In genomic region chr18:79583426-79583825, GRCh38 we compare ENCODE assay signal across 15 cellular contexts.
"Had no signal": no experiment of that assay in that cellular context is flagged by ENCODE, and none has a peak within 500 bp of the region (broad histone marks: within the 10 kb centered on the region; RNA-seq: fewer than 3 reads in every experiment).

No MANE protein-coding gene starts in this region.

- H3K36me3 Mint-ChIP-seq: activated CD4-positive, alpha-beta memory T cell treated with anti-CD3 and anti-CD28 coated beads for 36 hours; mesothelial cell of epicardium had no signal

- H3K4me3 Mint-ChIP-seq: activated CD4-positive, alpha-beta memory T cell treated with anti-CD3 and anti-CD28 coated beads for 36 hours; activated naive CD8-positive, alpha-beta T cell treated with anti-CD3 and anti-CD28 coated beads, Interleukin-2, amount 50 U/mL, for 24 hours; mesothelial cell of epicardium; stimulated activated naive CD8-positive, alpha-beta T cell treated with anti-CD3 and anti-CD28 coated beads, Interleukin-15, amount 100 ng/mL, for 72 hours; T-helper 2 cell treated with Interferon-gamma antibody and Interleukin-4, amounts not matched to agents 5 μg/mL and 100 μg/mL, for 36 hours had no signal

- H3K27me3 Mint-ChIP-seq: activated CD4-positive, alpha-beta memory T cell treated with anti-CD3 and anti-CD28 coated beads for 36 hours; activated naive CD8-positive, alpha-beta T cell treated with anti-CD3 and anti-CD28 coated beads, Interleukin-2, amount 50 U/mL, for 24 hours had no signal

- DNase-seq: activated CD4-positive, alpha-beta memory T cell treated with anti-CD3 and anti-CD28 coated beads for 36 hours; activated CD4-positive, CD25-positive, alpha-beta regulatory T cell treated with anti-CD3 and anti-CD28 coated beads, Interleukin-2, amount 50 U/mL, for 72 hours; activated naive CD8-positive, alpha-beta T cell treated with anti-CD3 and anti-CD28 coated beads, Interleukin-2, amount 50 U/mL, for 24 hours; activated T-cell treated with anti-CD3 and anti-CD28 coated beads, Interleukin-2, amount 50 U/mL, for 48 hours; stimulated activated CD4-positive, alpha-beta T cell treated with anti-CD3 and anti-CD28 coated beads, Interleukin-4, amount 100 ng/mL, for 4 hours; stimulated activated naive CD8-positive, alpha-beta T cell treated with anti-CD3 and anti-CD28 coated beads, Interleukin-15, amount 100 ng/mL, for 72 hours had no signal

- H3K27me3 ChIP-seq: uterus had no signal

- FAIRE-seq: astrocyte, colon, endothelial cell of umbilical vein had no signal

- H3K9me3 ChIP-seq: thoracic aorta, uterus had no signal

- H3K4me3 ChIP-seq: thoracic aorta, uterus had no signal

- ATAC-seq: activated naive CD8-positive, alpha-beta T cell treated with anti-CD3 and anti-CD28 coated beads, Interleukin-2, amount 50 U/mL, for 24 hours; foreskin keratinocyte; left ventricle myocardium superior had no signal

- H3K36me3 ChIP-seq: thoracic aorta, uterus had no signal

- H3K4me1 Mint-ChIP-seq: activated naive CD8-positive, alpha-beta T cell treated with anti-CD3 and anti-CD28 coated beads, Interleukin-2, amount 50 U/mL, for 24 hours; stimulated activated naive CD8-positive, alpha-beta T cell treated with anti-CD3 and anti-CD28 coated beads, Interleukin-15, amount 100 ng/mL, for 72 hours had no signal

- H3K4me1 ChIP-seq: foreskin keratinocyte had no signal

- H3K27ac ChIP-seq: foreskin keratinocyte, thoracic aorta, uterus had no signal

- H3K9me3 Mint-ChIP-seq: activated CD4-positive, alpha-beta memory T cell treated with anti-CD3 and anti-CD28 coated beads for 36 hours; activated naive CD8-positive, alpha-beta T cell treated with anti-CD3 and anti-CD28 coated beads, Interleukin-2, amount 50 U/mL, for 24 hours; mesothelial cell of epicardium; stimulated activated naive CD8-positive, alpha-beta T cell treated with anti-CD3 and anti-CD28 coated beads, Interleukin-15, amount 100 ng/mL, for 72 hours; T-helper 2 cell treated with Interferon-gamma antibody and Interleukin-4, amounts not matched to agents 5 μg/mL and 100 μg/mL, for 36 hours had no signal

- H3K27ac Mint-ChIP-seq: activated CD4-positive, alpha-beta memory T cell treated with anti-CD3 and anti-CD28 coated beads for 36 hours; activated naive CD8-positive, alpha-beta T cell treated with anti-CD3 and anti-CD28 coated beads, Interleukin-2, amount 50 U/mL, for 24 hours; mesothelial cell of epicardium; T-helper 2 cell treated with Interferon-gamma antibody and Interleukin-4, amounts not matched to agents 5 μg/mL and 100 μg/mL, for 36 hours had no signal
